ENCODE assay signal across 23 cellular contexts in genomic region chr7:27973625-27974024, GRCh38.
"Had no signal": no experiment of that assay in that cellular context is flagged by ENCODE, and none has a peak within 500 bp of the region (broad histone marks: within the 10 kb centered on the region; RNA-seq: fewer than 3 reads in every experiment).

No MANE protein-coding gene starts in this region.

- ATAC-seq: activated CD8-positive, alpha-beta memory T cell treated with anti-CD3 and anti-CD28 coated beads, Interleukin-2, amount 10 ng/mL, durations not matched to agents 7 days and 5 days; activated CD8-positive, alpha-beta T cell treated with anti-CD3 and anti-CD28 coated beads, Interleukin-2, amount 10 ng/mL, durations not matched to agents 7 days and 5 days; activated naive CD4-positive, alpha-beta T cell treated with anti-CD3 and anti-CD28 coated beads, Interleukin-2, amount 50 U/mL, for 72 hours; right lobe of liver had no signal

- DNase-seq: activated B cell treated with CpG ODN at 0.5 μM for 24 hours; activated CD4-positive, alpha-beta T cell treated with anti-CD3 and anti-CD28 coated beads, Interleukin-2, amount 50 U/mL, for 1 hour; activated CD8-positive, alpha-beta memory T cell treated with anti-CD3 and anti-CD28 coated beads, Interleukin-2, amount 10 ng/mL, durations not matched to agents 7 days and 5 days; activated CD8-positive, alpha-beta T cell treated with anti-CD3 and anti-CD28 coated beads, Interleukin-2, amount 10 ng/mL, durations not matched to agents 7 days and 5 days; activated naive CD4-positive, alpha-beta T cell; activated T-cell treated with anti-CD3 and anti-CD28 coated beads, Interleukin-2, amount 50 U/mL, for 48 hours; effector CD4-positive, alpha-beta T cell; esophagus squamous epithelium; foreskin melanocyte; left ventricle myocardium inferior; right lobe of liver; stimulated activated CD4-positive, alpha-beta T cell treated with anti-CD3 and anti-CD28 coated beads, Interleukin-2, amount 100 ng/mL, for 48 hours; thyroid gland; upper lobe of left lung had no signal

- H3K4me3 ChIP-seq: esophagus squamous epithelium, left ventricle myocardium inferior, lung, right lobe of liver, thyroid gland, upper lobe of left lung, vagina had no signal

- H3K27me3 ChIP-seq: esophagus squamous epithelium, right lobe of liver, thyroid gland, upper lobe of left lung, vagina had no signal

- H3K4me3 Mint-ChIP-seq: activated B cell treated with CpG ODN at 0.5 μM for 24 hours; activated CD8-positive, alpha-beta memory T cell treated with anti-CD3 and anti-CD28 coated beads, Interleukin-2, amount 10 ng/mL, durations not matched to agents 7 days and 5 days; activated CD8-positive, alpha-beta T cell treated with anti-CD3 and anti-CD28 coated beads, Interleukin-2, amount 10 ng/mL, durations not matched to agents 7 days and 5 days; central memory CD8-positive, alpha-beta T cell; dendritic cell treated with granulocyte-macrophage colony-stimulating factor and Interleukin-4, amounts not matched to agents 40 ng/mL and 50 ng/mL, for 4 days; stimulated activated naive CD8-positive, alpha-beta T cell treated with anti-CD3 and anti-CD28 coated beads, Interleukin-15, Interleukin-2, amounts not matched to agents 100 ng/mL and 50 ng/mL, for 24 hours; T-helper 1 cell treated with Interleukin-12 subunit alpha and Interleukin-12 subunit beta and Interleukin-4 antibody, amounts not matched to agents 30 μg/mL and 1 μg/mL, for 36 hours had no signal

- H3K27ac Mint-ChIP-seq: activated B cell treated with CpG ODN at 0.5 μM for 24 hours; activated CD8-positive, alpha-beta memory T cell treated with anti-CD3 and anti-CD28 coated beads, Interleukin-2, amount 10 ng/mL, durations not matched to agents 7 days and 5 days; activated CD8-positive, alpha-beta T cell treated with anti-CD3 and anti-CD28 coated beads, Interleukin-2, amount 10 ng/mL, durations not matched to agents 7 days and 5 days; activated T-helper 2 cell treated with anti-CD3 and anti-CD28 coated beads, Interferon-gamma antibody, Interleukin-2, Interleukin-4, amounts not matched to agents 10 μg/mL and 5 μg/mL and 100 μg/mL, durations not matched to agents 14 hours and 24 hours and 36 hours; dendritic cell treated with granulocyte-macrophage colony-stimulating factor and Interleukin-4, amounts not matched to agents 40 ng/mL and 50 ng/mL, for 4 days; stimulated activated naive CD8-positive, alpha-beta T cell treated with anti-CD3 and anti-CD28 coated beads, Interleukin-15, Interleukin-2, amounts not matched to agents 100 ng/mL and 50 ng/mL, for 24 hours; T-helper 1 cell treated with Interleukin-12 subunit alpha and Interleukin-12 subunit beta and Interleukin-4 antibody, amounts not matched to agents 30 μg/mL and 1 μg/mL, for 36 hours had no signal

- H3K9me3 Mint-ChIP-seq: activated T-helper 2 cell treated with anti-CD3 and anti-CD28 coated beads, Interferon-gamma antibody, Interleukin-2, Interleukin-4, amounts not matched to agents 10 μg/mL and 5 μg/mL and 100 μg/mL, durations not matched to agents 14 hours and 24 hours and 36 hours; dendritic cell treated with granulocyte-macrophage colony-stimulating factor and Interleukin-4, amounts not matched to agents 40 ng/mL and 50 ng/mL, for 4 days; T-helper 1 cell treated with Interleukin-12 subunit alpha and Interleukin-12 subunit beta and Interleukin-4 antibody, amounts not matched to agents 30 μg/mL and 1 μg/mL, for 36 hours had no signal

- H3K36me3 ChIP-seq: esophagus squamous epithelium, left ventricle myocardium inferior, right lobe of liver, thyroid gland, upper lobe of left lung, vagina had no signal

- H3K4me1 ChIP-seq: esophagus squamous epithelium, right lobe of liver, thyroid gland, upper lobe of left lung had no signal

- H3K9me3 ChIP-seq: right lobe of liver, thyroid gland, upper lobe of left lung, vagina had no signal

- H3K27ac ChIP-seq: epithelial cell of prostate, esophagus squamous epithelium, left ventricle myocardium inferior, right lobe of liver, thyroid gland, upper lobe of left lung, vagina had no signal

- H3K27me3 Mint-ChIP-seq: activated B cell treated with CpG ODN at 0.5 μM for 24 hours; activated CD8-positive, alpha-beta memory T cell treated with anti-CD3 and anti-CD28 coated beads, Interleukin-2, amount 10 ng/mL, durations not matched to agents 7 days and 5 days; central memory CD8-positive, alpha-beta T cell; dendritic cell treated with granulocyte-macrophage colony-stimulating factor and Interleukin-4, amounts not matched to agents 40 ng/mL and 50 ng/mL, for 4 days; stimulated activated naive CD8-positive, alpha-beta T cell treated with anti-CD3 and anti-CD28 coated beads, Interleukin-15, Interleukin-2, amounts not matched to agents 100 ng/mL and 50 ng/mL, for 24 hours had no signal
